9 cellular contexts compared by ENCODE assay signal in genomic region chr19:41376241-41376997, GRCh38. TPM values are rescaled to one million over a fixed set of nuclear protein-coding genes. Genes with fewer than 3 reads are reported as not detected.
A peak's percentile ranks its signal among the peaks of the same experiment; 100 is the strongest.
DNase-seq lines count a peak whose midpoint lies in the region; ATAC-seq and TF ChIP-seq lines count a peak whose summit lies in the region.
"Had no signal": no experiment of that assay in that cellular context is flagged by ENCODE, and none has a peak within 500 bp of the region (broad histone marks: within the 10 kb centered on the region; RNA-seq: fewer than 3 reads in every experiment).

TSS of gene TMEM91 (plus strand) at chr19:41376533. CDS start at chr19:41378310, 1,777 bp downstream.

- H3K9me3 ChIP-seq in subcutaneous abdominal adipose tissue (ENCODE audit: control insufficient read depth in 5 of 5, low read length in 5 of 5) (no peaks in the 10 kb centered on the region), PC-3 (ENCODE audit: low read length) (no peaks in the 10 kb centered on the region)

- ATAC-seq in PC-3 (no peak), GM19467 (IDR thresholded peaks at IDR 0.05; ENCODE audit: unreplicated experiment) (no peak)

- no TSS peak for BruUV-seq in PC-3 (replicated peaks; lab: Mats Ljungman, UMichigan)

- H3K27me3 ChIP-seq in subcutaneous abdominal adipose tissue (ENCODE audit: control insufficient read depth in 5 of 5, insufficient read depth in 4 of 5, low read length in 5 of 5) (no peaks in the 10 kb centered on the region), PC-3 (ENCODE audit: low read length) (no peaks in the 10 kb centered on the region)

- H3K36me3 ChIP-seq in subcutaneous abdominal adipose tissue (ENCODE audit: control insufficient read depth in 5 of 5, insufficient read depth in 5 of 5, low read length in 5 of 5) (peaks cover 0 to 3% (median 0%) of the 10 kb centered on the region in 5 donors), PC-3 (ENCODE audit: low read depth, low read length) (no peaks in the 10 kb centered on the region)

- H2AFZ ChIP-seq in PC-3 (ENCODE audit: low read length): no peak within 1 kb of the TSS

- in situ Hi-C loops in GM13976 (cut with MboI; ENCODE audit: low sequenced_read_pairs, unreplicated experiment): no loop called here

- H3K4me1 ChIP-seq in subcutaneous abdominal adipose tissue (ENCODE audit: control insufficient read depth in 5 of 5, insufficient read depth in 5 of 5, low read length in 5 of 5) (peaks cover 1 to 39% (median 27%) of the 10 kb centered on the region in 5 donors), PC-3 (ENCODE audit: insufficient read depth, low read length) (no peaks in the 10 kb centered on the region)

- peak; percentile 53 for DNase-seq in CD1c-positive myeloid dendritic cell (ENCODE audit: extremely low spot score)
- peak; percentile 66 for DNase-seq in NCI-H2227 treated with DMSO at 0.1 percent for 48 hours (lab: John Stamatoyannopoulos, UW)
- peak; percentile 42 for DNase-seq in cardiac fibroblast (ENCODE audit: low read depth in 2 of 2)
- peak; percentile 82 for DNase-seq in left kidney (ENCODE audit: low read depth, low spot score)
- DNase-seq in GM13976 (ENCODE audit: low spot score): no peak
- no peak for DNase-seq in PC-3

- CTCF ChIA-PET in PC-3 (lab: Charles Lee): no interaction called here

- intact Hi-C loops in PC-3 (cut with micrococcal nuclease): no loop called here

- H3K4me3 ChIP-seq in cardiac fibroblast (replicated peaks in 1 of 2; ENCODE audit: low read depth in 2 of 2, low read length in 2 of 2) (peak within 1 kb of the TSS; percentile 58 to 62), subcutaneous abdominal adipose tissue (ENCODE audit: low read depth in 1 of 5, low read length in 5 of 5) (peak within 1 kb of the TSS; percentile 65 to 86 (median 77)), PC-3 (ENCODE audit: low read length) (no peak within 1 kb of the TSS)

- TF ChIP-seq CTCF in cardiac fibroblast (IDR thresholded peaks at IDR 0.05; ENCODE audit: low read depth, low read length) (no peak), GM13976 (IDR thresholded peaks at IDR 0.05; ENCODE audit: borderline replicate concordance, control extremely low read depth, extremely low read depth, insufficient read depth, missing control alignments) (no peak), PC-3 (conservative IDR thresholded peaks at IDR 0.05; ENCODE audit: low read depth, low read length) (no peak)

- H3F3A ChIP-seq in PC-3 (ENCODE audit: low read length, unreplicated experiment): no peaks in the 10 kb centered on the region

- no peaks in the 10 kb centered on the region for H4K20me1 ChIP-seq in PC-3 (ENCODE audit: low read length)

- H3K9ac ChIP-seq in subcutaneous abdominal adipose tissue (ENCODE audit: low read length in 5 of 5) (peak within 1 kb of the TSS; percentile 38 to 73 (median 68)), PC-3 (ENCODE audit: low read length) (no peak within 1 kb of the TSS)

- H3K9me2 ChIP-seq in PC-3 (replicated peaks; ENCODE audit: low read length): no peaks in the 10 kb centered on the region

- no peaks in the 10 kb centered on the region for H3K79me2 ChIP-seq in PC-3 (ENCODE audit: low read length)

- no peak within 1 kb of the TSS for H3K4me2 ChIP-seq in PC-3 (ENCODE audit: low read length)

- POLR2A ChIA-PET in PC-3 (lab: Charles Lee; ENCODE audit: unreplicated experiment): no interaction called here

- H3K27ac ChIP-seq in subcutaneous abdominal adipose tissue (ENCODE audit: low read depth, low read length) (no peak within 1 kb of the TSS), PC-3 (ENCODE audit: low read length) (no peak within 1 kb of the TSS)
- H3K27ac ChIP-seq: epithelial cell of prostate had no signal

RNA-seq across cellular contexts. Expression of gene TMEM91, which starts in this region (rescaled TPM):
- 2.4 and 3.6 TPM in 2 replicates for total RNA-seq in PC-3 (2014; rRNA removed)

Comparison
In these comparisons a context has a peak if more than half of its experiments do, and no peak if none do; other contexts are left out.
1. DNase-seq: peak in CD1c-positive myeloid dendritic cell (single experiment), NCI-H2227 treated with DMSO at 0.1 percent for 48 hours (single experiment), cardiac fibroblast (2 of 2) and left kidney (single experiment); none in GM13976 (single experiment) and PC-3 (single experiment).